ENCODE assay signal across 15 cellular contexts in genomic region chr5:112546946-112547647, GRCh38.
A peak's percentile ranks its signal among the peaks of the same experiment; 100 is the strongest.
DNase-seq lines count a peak whose midpoint lies in the region; ATAC-seq and TF ChIP-seq lines count a peak whose summit lies in the region.
"Had no signal": no experiment of that assay in that cellular context is flagged by ENCODE, and none has a peak within 500 bp of the region (broad histone marks: within the 10 kb centered on the region; RNA-seq: fewer than 3 reads in every experiment).

No MANE protein-coding gene starts in this region.

- in situ Hi-C loops in brain microvascular endothelial cell (cut with HindIII; ENCODE audit: low pct_ligation_motif_present, low sequenced_read_pairs), result no loop called here

- TF ChIP-seq CTCF in left ventricle myocardium inferior (IDR thresholded peaks at IDR 0.05; ENCODE audit: borderline replicate concordance) (no peak), brain microvascular endothelial cell (IDR thresholded peaks at IDR 0.05; ENCODE audit: low read depth, low read length, missing control alignments) (no peak)

- ATAC-seq in left cardiac atrium (peak; percentile 45 to 48), GM18519 (IDR thresholded peaks at IDR 0.05; ENCODE audit: low FRiP score, unreplicated experiment) (no peak)

- H3K4me3 ChIP-seq in left ventricle myocardium inferior (no peak overlapping the region), SJCRH30 (no peak overlapping the region), brain microvascular endothelial cell (ENCODE audit: low read depth, low read length) (no peak overlapping the region)
- H3K4me3 ChIP-seq: A549 had no signal

- peaks cover 8% of the 10 kb centered on the region for H3K4me1 ChIP-seq in left ventricle myocardium inferior
- peaks cover 19% of the 10 kb centered on the region for H3K4me1 ChIP-seq in SJCRH30

- DNase-seq in left cardiac atrium, result no peak
- no peak for DNase-seq in left ventricle myocardium inferior
- peak; percentile 52 to 79 for DNase-seq in SJCRH30
- peak; percentile 68 for DNase-seq in kidney tubule cell (ENCODE audit: low spot score)
- no peak for DNase-seq in brain microvascular endothelial cell
- no peak for DNase-seq in HPDE6-E6E7 (ENCODE audit: extremely low spot score)
- DNase-seq: AML-193, Kasumi-1, NCI-H1417, NCI-H2081, NCI-H524 treated with DMSO at 0.1 percent for 48 hours, PC-3, SHP77 had no signal

- H3K9me3 ChIP-seq in left ventricle myocardium inferior (replicated peaks) (no peaks in the 10 kb centered on the region), SJCRH30 (replicated peaks) (no peaks in the 10 kb centered on the region)
- H3K9me3 ChIP-seq: A549 had no signal

- H3K36me3 ChIP-seq in left ventricle myocardium inferior, result no peaks in the 10 kb centered on the region
- no peaks in the 10 kb centered on the region for H3K36me3 ChIP-seq in SJCRH30
- H3K36me3 ChIP-seq in brain microvascular endothelial cell (replicated peaks), result no peaks in the 10 kb centered on the region

- intact Hi-C loops in left cardiac atrium (cut with DNase I) (loop anchor here in 1 of 2 donors (5.0 kb wide), 1 partner anchor 375 kb away; the partner anchor contains the start of gene REEP5), left ventricle myocardium inferior (cut with micrococcal nuclease) (no loop called here)

- H3K27me3 ChIP-seq in left ventricle myocardium inferior (ENCODE audit: low read depth), result no peaks in the 10 kb centered on the region
- no peaks in the 10 kb centered on the region for H3K27me3 ChIP-seq in SJCRH30
- no peaks in the 10 kb centered on the region for H3K27me3 ChIP-seq in brain microvascular endothelial cell (replicated peaks)

- H3K27ac ChIP-seq in left ventricle myocardium inferior (replicated peaks) (no peak overlapping the region), SJCRH30 (peak overlapping the region; percentile 35), brain microvascular endothelial cell (no peak overlapping the region)
- H3K27ac ChIP-seq: A549 had no signal

Comparison
In these comparisons a context has a peak if more than half of its experiments do, and no peak if none do; other contexts are left out.
1. DNase-seq: peak in SJCRH30 (2 of 2) and kidney tubule cell (single experiment); none in left cardiac atrium (single experiment), left ventricle myocardium inferior (single experiment), brain microvascular endothelial cell (single experiment) and HPDE6-E6E7 (single experiment).